8 cellular contexts compared by ENCODE assay signal in the genomic region with DNA sequence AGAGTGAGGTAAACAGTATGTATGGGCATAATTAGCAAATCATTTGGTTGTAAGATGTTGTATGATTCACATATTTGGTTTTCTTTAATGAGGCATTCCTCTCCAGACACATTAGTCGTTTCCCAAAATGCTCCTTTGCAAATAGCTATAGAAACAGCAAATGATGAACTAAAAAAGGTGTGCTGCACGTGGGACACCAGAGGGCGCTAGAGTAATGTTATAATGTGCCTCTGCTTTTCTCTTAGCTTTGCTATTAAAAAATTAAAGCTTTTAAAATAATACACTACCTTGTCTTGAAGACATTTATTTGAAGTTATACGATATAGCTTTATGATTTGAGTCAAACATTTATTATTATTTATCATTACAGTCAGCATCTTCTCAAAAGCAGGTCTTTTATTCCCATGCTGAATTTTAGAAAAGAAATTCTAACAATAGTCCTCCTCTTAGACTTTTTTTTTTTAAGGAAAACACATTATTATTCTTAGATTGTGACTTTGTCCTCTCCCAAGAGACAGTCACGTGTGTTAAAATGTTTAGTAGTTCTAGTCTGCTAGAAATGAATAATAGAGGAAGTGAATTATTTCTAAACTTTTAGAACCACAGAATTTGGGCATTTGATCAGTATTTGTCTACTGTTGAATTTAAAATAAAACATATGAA.
A peak's percentile ranks its signal among the peaks of the same experiment; 100 is the strongest.
DNase-seq lines count a peak whose midpoint lies in the region; ATAC-seq and TF ChIP-seq lines count a peak whose summit lies in the region.

No MANE protein-coding gene starts in this region.

- peaks cover 0 to 1% (median 0%) of the 10 kb centered on the region in 3 donors for H3K27me3 Mint-ChIP-seq in CD14-positive monocyte (ENCODE audit: low read depth in 3 of 3)
- H3K27me3 Mint-ChIP-seq in endodermal cell (ENCODE audit: insufficient read depth): no peaks in the 10 kb centered on the region

- H3K9me3 Mint-ChIP-seq in CD14-positive monocyte (no peaks in the 10 kb centered on the region), endodermal cell (no peaks in the 10 kb centered on the region)

- intact Hi-C loops in CD14-positive monocyte (cut with micrococcal nuclease) (loop anchor here (2.0 to 10.0 kb wide), 4 partner anchors 41 to 122 kb away; partner anchors contain the start of gene FRY (in 1 of the 2)), mucosa of descending colon (cut with DNase I, micrococcal nuclease) (no loop called here), testis (cut with DNase I; ENCODE audit: low total_unique reads) (no loop called here)

- ATAC-seq in GM21619 (IDR thresholded peaks at IDR 0.05; ENCODE audit: unreplicated experiment): peak; percentile 63
- ATAC-seq in mucosa of descending colon: peak; percentile 78
- no peak for ATAC-seq in GM21528 (IDR thresholded peaks at IDR 0.05; ENCODE audit: low FRiP score, unreplicated experiment)

- DNase-seq in CD14-positive monocyte (ENCODE audit: low spot score) (no peak), NCI-H2171 treated with DMSO at 0.1 percent for 48 hours (lab: John Stamatoyannopoulos, UW) (peak; percentile 41), endodermal cell (peak; percentile 73), mucosa of descending colon (peak in 1 of 3 donors; percentile 59), testis (peak; percentile 49)
- peak; percentile 36 for DNase-seq in activated CD4-positive, CD25-positive, alpha-beta regulatory T cell treated with anti-CD3 and anti-CD28 coated beads, Interleukin-2, amount 50 U/mL, for 72 hours

- no peaks in the 10 kb centered on the region for H3K9me3 ChIP-seq in endodermal cell (ENCODE audit: control insufficient read depth, low read length)
- no peaks in the 10 kb centered on the region for H3K9me3 ChIP-seq in mucosa of descending colon
- H3K9me3 ChIP-seq in testis: no peaks in the 10 kb centered on the region

- H3K27ac ChIP-seq in endodermal cell (ENCODE audit: low read depth, low read length): no peak overlapping the region
- H3K27ac ChIP-seq in testis: no peak overlapping the region

- TF ChIP-seq POLR2A in testis (IDR thresholded peaks at IDR 0.05): no peak

- no peak overlapping the region for H3K4me3 ChIP-seq in endodermal cell (ENCODE audit: low read length)
- H3K4me3 ChIP-seq in mucosa of descending colon: no peak overlapping the region
- no peak overlapping the region for H3K4me3 ChIP-seq in testis

- H3K4me1 ChIP-seq in endodermal cell (ENCODE audit: control insufficient read depth, insufficient read depth, low read length) (peaks cover 29% of the 10 kb centered on the region), mucosa of descending colon (ENCODE audit: low read depth) (peaks cover 4% of the 10 kb centered on the region), testis (no peaks in the 10 kb centered on the region)

- no peak overlapping the region for H3K9ac ChIP-seq in endodermal cell (ENCODE audit: extremely low read depth, low read length, poor library complexity, severe bottlenecking)

- H3K27me3 ChIP-seq in endodermal cell (ENCODE audit: control insufficient read depth, insufficient read depth, low read length, poor library complexity, severe bottlenecking) (no peaks in the 10 kb centered on the region), testis (no peaks in the 10 kb centered on the region)

- H3K4me1 Mint-ChIP-seq in CD14-positive monocyte (peaks cover 67% of the 10 kb centered on the region), endodermal cell (peaks cover 57% of the 10 kb centered on the region)

- no peaks in the 10 kb centered on the region for H3K36me3 ChIP-seq in endodermal cell (ENCODE audit: control insufficient read depth, insufficient read depth, low read length)
- H3K36me3 ChIP-seq in mucosa of descending colon (ENCODE audit: low read depth): no peaks in the 10 kb centered on the region
- no peaks in the 10 kb centered on the region for H3K36me3 ChIP-seq in testis (ENCODE audit: low read depth, missing control alignments)

- H3K36me3 Mint-ChIP-seq in CD14-positive monocyte (peaks cover 4 to 13% of the 10 kb centered on the region in 2 donors), endodermal cell (ENCODE audit: low read depth) (no peaks in the 10 kb centered on the region)

- TF ChIP-seq CTCF in CD14-positive monocyte (IDR thresholded peaks at IDR 0.05) (peak; percentile 97), endodermal cell (conservative IDR thresholded peaks at IDR 0.05) (peak; percentile 98), mucosa of descending colon (IDR thresholded peaks at IDR 0.05) (peak; percentile 71), testis (IDR thresholded peaks at IDR 0.05) (peak; percentile 84 to 91 (median 88))

- H3K4me3 Mint-ChIP-seq in CD14-positive monocyte (peak overlapping the region in 1 of 2 donors; percentile 21), endodermal cell (no peak overlapping the region)

- 0 to 7% methylated on average over 1 to 4 of the region's 5 CpGs for WGBS in endodermal cell (ENCODE audit: insufficient coverage in 1 of 2, insufficient read length in 1 of 2), 2 experiments
- 12 to 15% methylated on average over 5 of the region's 5 CpGs for WGBS in testis, 2 donors

- H3K27ac Mint-ChIP-seq in CD14-positive monocyte (peak overlapping the region; percentile 81 to 97 (median 95)), endodermal cell (no peak overlapping the region)

Comparison
In these comparisons a context has a peak if more than half of its experiments do, and no peak if none do; other contexts are left out.
1. intact Hi-C loops: an anchor here in CD14-positive monocyte (2.0 to 10.0 kb wide); none called in mucosa of descending colon and testis.